1 cellular context compared by ENCODE assay signal in the genomic region with DNA sequence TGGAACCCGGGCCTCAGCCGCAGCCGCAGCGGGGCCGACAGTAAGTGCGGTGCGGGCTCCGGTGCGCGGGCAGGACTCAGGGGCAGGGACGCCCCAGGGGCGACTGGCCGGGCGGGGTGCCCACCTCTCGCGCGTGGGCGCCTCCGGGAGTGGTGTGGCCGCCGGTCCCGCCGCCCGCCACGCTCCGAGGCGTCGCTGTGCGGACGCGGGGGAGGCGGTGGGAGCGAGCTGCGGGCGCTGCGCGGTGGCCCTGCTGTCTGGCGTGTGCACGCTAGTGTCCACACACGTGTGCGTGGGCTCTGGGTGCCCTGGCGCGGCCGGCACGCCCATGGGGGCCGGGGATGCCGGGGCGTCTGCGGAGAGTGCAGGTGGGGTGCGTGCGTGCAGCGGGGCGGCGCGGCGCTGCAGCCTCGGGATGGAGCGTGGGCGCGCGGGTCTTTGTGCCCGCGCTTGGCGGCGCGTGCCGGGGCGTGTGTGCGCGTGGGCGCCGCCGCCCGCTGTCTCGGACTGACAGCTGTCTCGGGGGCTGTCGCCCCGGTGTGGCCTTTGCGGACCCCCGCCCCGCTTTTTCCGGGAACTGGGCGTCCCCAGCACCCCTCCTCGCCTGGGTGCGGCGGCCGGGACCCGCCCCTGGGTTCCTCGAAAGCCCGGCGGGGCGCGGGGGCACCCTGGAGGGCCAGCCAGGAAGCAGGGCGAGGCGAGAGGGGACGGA.
TF ChIP-seq lines count a peak whose summit lies in the region.

No MANE protein-coding gene starts in this region.

TF ChIP-seq in H1, 55 proteins besides CTCF, POLR2A, EP300 and RAD21:
- TF ChIP-seq SUZ12 (IDR thresholded peaks at IDR 0.05; ENCODE audit: low read length) (peak; percentile 92), SIRT6 (IDR thresholded peaks at IDR 0.05; ENCODE audit: low read length) (no peak), KDM4A (IDR thresholded peaks at IDR 0.05; ENCODE audit: low read depth, low read length, severe bottlenecking) (peak; percentile 38), EZH2 (IDR thresholded peaks at IDR 0.05; ENCODE audit: low read depth, low read length, severe bottlenecking) (peak; percentile 86), RNF2 (IDR thresholded peaks at IDR 0.05; ENCODE audit: borderline replicate concordance, low read depth, low read length, missing control alignments, poor library complexity, severe bottlenecking) (peak; percentile 66)
